In the genomic region with DNA sequence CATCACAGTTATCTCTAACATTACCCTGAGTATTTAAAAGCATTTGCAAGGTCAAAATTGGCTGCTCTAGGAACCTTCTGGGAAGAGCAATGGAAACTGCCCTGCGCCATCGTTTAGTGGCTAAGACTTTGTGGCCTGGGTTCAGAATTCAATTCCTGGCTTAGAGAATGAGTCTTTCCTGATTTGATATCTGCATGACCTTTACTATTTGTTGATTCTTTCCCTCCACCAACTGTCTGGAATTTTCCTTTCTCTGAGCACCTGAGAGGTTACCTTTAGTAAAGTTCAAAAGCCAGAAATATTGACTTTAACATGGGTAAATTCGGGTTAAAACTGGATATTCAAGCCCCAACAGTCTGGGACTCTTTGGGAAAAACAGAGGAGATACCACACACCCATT, we compare ENCODE assay signal across 10 cellular contexts. TPM values are rescaled to one million over a fixed set of nuclear protein-coding genes. Genes with fewer than 3 reads are reported as not detected.
"Had no signal": no experiment of that assay in that cellular context is flagged by ENCODE, and none has a peak within 500 bp of the region (broad histone marks: within the 10 kb centered on the region; RNA-seq: fewer than 3 reads in every experiment).

No MANE protein-coding gene starts in this region.

- H3K4me3 ChIP-seq: GM23248, K562 had no signal

- H3K9ac ChIP-seq: GM23248 had no signal

- FAIRE-seq: K562 had no signal

- DNase-seq: GM23248, GOT3, H7, HCEC 1CT, IMR-90, KG1 had no signal

- ATAC-seq: K562 had no signal

- H3K27ac ChIP-seq: GM23248, HL-60 had no signal

- H2AFZ ChIP-seq: GM23248 had no signal

RNA-seq across cellular contexts. Expression of a gene that starts 43.0 kb away (rescaled TPM):
- total RNA-seq: H4, HT1080, IMR-90 had no signal
- polyA plus RNA-seq: IMR-90 had no signal
